1 cellular context compared by ENCODE assay signal in genomic region chr2:526918-527317, GRCh38.
TF ChIP-seq lines count a peak whose summit lies in the region.

No MANE protein-coding gene starts in this region.

TF ChIP-seq in IMR-90, 13 proteins besides CTCF, POLR2A, EP300 and RAD21:
- TF ChIP-seq CEBPB (IDR thresholded peaks at IDR 0.05; ENCODE audit: low read depth, low read length): no peak
- no peak for TF ChIP-seq FOS (IDR thresholded peaks at IDR 0.05; ENCODE audit: low read depth, low read length)
- no peak for TF ChIP-seq BHLHE40 (IDR thresholded peaks at IDR 0.05; ENCODE audit: low read depth, low read length)
- no peak for TF ChIP-seq MXI1 (IDR thresholded peaks at IDR 0.05; ENCODE audit: borderline replicate concordance, low read depth, low read length)
- TF ChIP-seq NFE2L2 (IDR thresholded peaks at IDR 0.05; ENCODE audit: low read depth, low read length): no peak
- no peak for TF ChIP-seq MAZ (IDR thresholded peaks at IDR 0.05; ENCODE audit: borderline replicate concordance, low read depth, low read length)
